1 cellular context compared by ENCODE assay signal in genomic region chr5:132023258-132024116, GRCh38.
TF ChIP-seq lines count a peak whose summit lies in the region.

No MANE protein-coding gene starts in this region.

TF ChIP-seq in HepG2, 621 proteins besides CTCF, POLR2A, EP300 and RAD21:
- TF ChIP-seq CBX2 (IDR thresholded peaks at IDR 0.05; ENCODE audit: low read depth, low read length) (no peak), CBX2 (CRISPR knock-in tag; IDR thresholded peaks at IDR 0.05; ENCODE audit: low read depth) (no peak), ZBTB33 (CRISPR knock-in tag; IDR thresholded peaks at IDR 0.05) (no peak), ZNF253 (CRISPR knock-in tag; IDR thresholded peaks at IDR 0.05; ENCODE audit: borderline replicate concordance) (no peak), ZBTB8A (CRISPR knock-in tag; IDR thresholded peaks at IDR 0.05; ENCODE audit: borderline replicate concordance, low read depth) (no peak), MEIS1 (CRISPR knock-in tag; IDR thresholded peaks at IDR 0.05; ENCODE audit: borderline replicate concordance) (no peak), RCOR2 (CRISPR knock-in tag; IDR thresholded peaks at IDR 0.05) (no peak), ZNF616 (CRISPR knock-in tag; IDR thresholded peaks at IDR 0.05; ENCODE audit: low read depth) (no peak), ZSCAN31 (CRISPR knock-in tag; IDR thresholded peaks at IDR 0.05; ENCODE audit: low read depth) (no peak), ZNF335 (CRISPR knock-in tag; IDR thresholded peaks at IDR 0.05) (no peak), ZNF12 (CRISPR knock-in tag; IDR thresholded peaks at IDR 0.05) (no peak), LBX2 (CRISPR knock-in tag; IDR thresholded peaks at IDR 0.05; ENCODE audit: borderline replicate concordance) (no peak), ZNF703 (CRISPR knock-in tag; IDR thresholded peaks at IDR 0.05; ENCODE audit: borderline replicate concordance) (no peak)
